20 cellular contexts compared by ENCODE assay signal in the genomic region with DNA sequence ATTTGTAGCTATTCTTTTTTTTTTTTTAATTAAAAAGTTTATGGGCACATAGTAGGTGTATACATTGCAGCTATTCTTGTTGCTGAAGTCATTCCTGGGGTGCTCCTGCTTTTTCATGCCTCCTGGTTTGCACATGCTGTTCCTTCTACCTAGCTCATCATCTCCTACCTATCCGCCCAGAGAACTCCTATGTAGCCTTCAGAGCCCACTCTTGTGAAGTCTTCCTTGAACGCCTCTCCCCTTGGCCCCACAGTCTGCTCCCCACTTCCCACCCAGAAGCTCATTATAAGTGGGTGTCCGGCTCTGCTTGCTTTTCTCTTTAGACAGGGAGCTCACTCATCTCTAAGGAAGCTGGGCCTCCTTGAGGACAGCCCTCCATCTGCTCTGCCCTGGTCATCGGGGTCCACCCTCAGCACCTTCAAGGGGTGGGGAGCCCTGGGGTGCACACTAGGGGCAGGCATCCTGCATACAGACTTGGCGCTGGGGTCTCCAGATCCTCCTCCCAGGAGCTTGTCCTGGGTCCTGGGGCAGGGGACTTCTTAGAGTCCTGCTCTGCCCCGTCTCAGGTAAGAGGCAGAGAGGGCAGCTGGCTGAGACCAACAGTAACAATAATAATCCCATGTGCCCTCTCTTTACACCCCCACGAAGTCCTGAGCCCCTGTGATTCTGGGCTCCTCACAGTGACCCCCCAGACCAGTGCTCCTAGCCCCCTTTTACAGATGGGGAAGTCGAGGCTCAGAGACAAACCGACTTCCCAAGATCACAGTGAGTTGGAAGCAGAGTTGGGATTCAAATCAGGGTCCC. TPM values are rescaled to one million over a fixed set of nuclear protein-coding genes. Genes with fewer than 3 reads are reported as not detected.
"Had no signal": no experiment of that assay in that cellular context is flagged by ENCODE, and none has a peak within 500 bp of the region (broad histone marks: within the 10 kb centered on the region; RNA-seq: fewer than 3 reads in every experiment).

No MANE protein-coding gene starts in this region.

- H3K4me3 ChIP-seq: ascending aorta, esophagus squamous epithelium, heart right ventricle, skin epidermis, suprapubic skin, transverse colon, vagina had no signal

- H3K4me3 Mint-ChIP-seq: activated CD4-positive, alpha-beta memory T cell treated with anti-CD3 and anti-CD28 coated beads for 36 hours; activated CD8-positive, alpha-beta memory T cell treated with anti-CD3 and anti-CD28 coated beads, Interleukin-2, amount 10 ng/mL, durations not matched to agents 7 days and 5 days; activated naive CD8-positive, alpha-beta T cell treated with anti-CD3 and anti-CD28 coated beads, Interleukin-2, amount 50 U/mL, for 24 hours; naive thymus-derived CD4-positive, alpha-beta T cell; stimulated activated naive CD8-positive, alpha-beta T cell treated with anti-CD3 and anti-CD28 coated beads, Interleukin-15, amount 100 ng/mL, for 72 hours; T-helper 2 cell treated with Interferon-gamma antibody and Interleukin-4, amounts not matched to agents 5 μg/mL and 100 μg/mL, for 36 hours had no signal

- H3K36me3 ChIP-seq: ascending aorta, esophagus squamous epithelium, heart right ventricle, suprapubic skin, transverse colon, vagina had no signal

- ATAC-seq: activated CD8-positive, alpha-beta memory T cell treated with anti-CD3 and anti-CD28 coated beads, Interleukin-2, amount 10 ng/mL, durations not matched to agents 7 days and 5 days; activated naive CD8-positive, alpha-beta T cell treated with anti-CD3 and anti-CD28 coated beads, Interleukin-2, amount 50 U/mL, for 24 hours; heart right ventricle; naive thymus-derived CD4-positive, alpha-beta T cell; stimulated activated naive CD8-positive, alpha-beta T cell treated with anti-CD3 and anti-CD28 coated beads, Interleukin-15, amount 100 ng/mL, for 72 hours had no signal

- H3K27ac ChIP-seq: ascending aorta, esophagus squamous epithelium, heart right ventricle, suprapubic skin, transverse colon, vagina had no signal

- H3K27ac Mint-ChIP-seq: activated CD4-positive, alpha-beta memory T cell treated with anti-CD3 and anti-CD28 coated beads for 36 hours; activated CD8-positive, alpha-beta memory T cell treated with anti-CD3 and anti-CD28 coated beads, Interleukin-2, amount 10 ng/mL, durations not matched to agents 7 days and 5 days; activated naive CD8-positive, alpha-beta T cell treated with anti-CD3 and anti-CD28 coated beads, Interleukin-2, amount 50 U/mL, for 24 hours; stimulated activated naive CD8-positive, alpha-beta T cell treated with anti-CD3 and anti-CD28 coated beads, Interleukin-15, amount 100 ng/mL, for 72 hours; T-helper 2 cell treated with Interferon-gamma antibody and Interleukin-4, amounts not matched to agents 5 μg/mL and 100 μg/mL, for 36 hours had no signal

- H3K36me3 Mint-ChIP-seq: activated CD4-positive, alpha-beta memory T cell treated with anti-CD3 and anti-CD28 coated beads for 36 hours; activated CD8-positive, alpha-beta memory T cell treated with anti-CD3 and anti-CD28 coated beads, Interleukin-2, amount 10 ng/mL, durations not matched to agents 7 days and 5 days had no signal

- H3K27me3 ChIP-seq: ascending aorta, esophagus squamous epithelium, heart right ventricle, suprapubic skin, transverse colon, vagina had no signal

- H3K27me3 Mint-ChIP-seq: activated CD4-positive, alpha-beta memory T cell treated with anti-CD3 and anti-CD28 coated beads for 36 hours had no signal

- H3K9me3 Mint-ChIP-seq: activated CD4-positive, alpha-beta memory T cell treated with anti-CD3 and anti-CD28 coated beads for 36 hours; activated naive CD8-positive, alpha-beta T cell treated with anti-CD3 and anti-CD28 coated beads, Interleukin-2, amount 50 U/mL, for 24 hours; naive thymus-derived CD4-positive, alpha-beta T cell; stimulated activated naive CD8-positive, alpha-beta T cell treated with anti-CD3 and anti-CD28 coated beads, Interleukin-15, amount 100 ng/mL, for 72 hours; T-helper 2 cell treated with Interferon-gamma antibody and Interleukin-4, amounts not matched to agents 5 μg/mL and 100 μg/mL, for 36 hours had no signal

- DNase-seq: activated CD4-positive, alpha-beta memory T cell treated with anti-CD3 and anti-CD28 coated beads for 36 hours; activated CD8-positive, alpha-beta memory T cell treated with anti-CD3 and anti-CD28 coated beads, Interleukin-2, amount 10 ng/mL, durations not matched to agents 7 days and 5 days; activated naive CD8-positive, alpha-beta T cell treated with anti-CD3 and anti-CD28 coated beads, Interleukin-2, amount 50 U/mL, for 24 hours; cerebellar nuclear complex; effector CD4-positive, alpha-beta T cell; esophagus squamous epithelium; heart right ventricle; mesendoderm; naive thymus-derived CD4-positive, alpha-beta T cell; occipital lobe; stimulated activated CD4-positive, alpha-beta T cell treated with anti-CD3 and anti-CD28 coated beads, Interleukin-15, amount 100 ng/mL, for 24 hours; stimulated activated CD4-positive, alpha-beta T cell treated with anti-CD3 and anti-CD28 coated beads, Interleukin-4, amount 100 ng/mL, for 1 hour; stimulated activated naive CD8-positive, alpha-beta T cell treated with anti-CD3 and anti-CD28 coated beads, Interleukin-15, amount 100 ng/mL, for 72 hours; transverse colon had no signal

- H3K4me1 ChIP-seq: ascending aorta had no signal

- H3K9me3 ChIP-seq: ascending aorta, esophagus squamous epithelium, heart right ventricle, suprapubic skin, transverse colon, vagina had no signal

RNA-seq across cellular contexts. Expression of gene MFAP4, which starts 21.0 kb away (rescaled TPM):
- total RNA-seq: activated CD4-positive, alpha-beta memory T cell treated with anti-CD3 and anti-CD28 coated beads for 36 hours; activated CD8-positive, alpha-beta memory T cell treated with anti-CD3 and anti-CD28 coated beads, Interleukin-2, amount 10 ng/mL, durations not matched to agents 7 days and 5 days; endothelial cell of umbilical vein; naive thymus-derived CD4-positive, alpha-beta T cell had no signal
- polyA plus RNA-seq: endothelial cell of umbilical vein; naive thymus-derived CD4-positive, alpha-beta T cell had no signal
